In genomic region chr15:67542462-67543347, GRCh38 we compare ENCODE assay signal across 1 cellular context.
TF ChIP-seq lines count a peak whose summit lies in the region.

TSS of gene MAP2K5 (plus strand) at chr15:67542703. CDS start at chr15:67543336, 633 bp downstream.

TF ChIP-seq in HepG2, 621 proteins besides CTCF, POLR2A, EP300 and RAD21 (continued from another document and continues in another):
- TF ChIP-seq YEATS2 (CRISPR knock-in tag; IDR thresholded peaks at IDR 0.05; ENCODE audit: borderline replicate concordance) (no peak), GATAD2A (CRISPR knock-in tag; IDR thresholded peaks at IDR 0.05) (0 out of 2 replicates have a peak, but pooled peaks have one; percentile 7), ZNF891 (CRISPR knock-in tag; IDR thresholded peaks at IDR 0.05) (no peak), ZNF703 (CRISPR knock-in tag; IDR thresholded peaks at IDR 0.05; ENCODE audit: borderline replicate concordance) (no peak), ARNTL (CRISPR knock-in tag; IDR thresholded peaks at IDR 0.05) (no peak), HNRNPH1 (optimal IDR thresholded peaks at IDR 0.05; ENCODE audit: low read depth, low read length) (no peak), NFIC (IDR thresholded peaks at IDR 0.05; ENCODE audit: low read length) (no peak), KLF16 (CRISPR knock-in tag; IDR thresholded peaks at IDR 0.05) (no peak), ZSCAN21 (CRISPR knock-in tag; IDR thresholded peaks at IDR 0.05; ENCODE audit: borderline replicate concordance) (no peak; the same call in 1 of the 2 replicates), FOXP4 (CRISPR knock-in tag; IDR thresholded peaks at IDR 0.05) (0 out of 2 replicates have a peak, but pooled peaks have one; percentile 31), NFATC3 (CRISPR knock-in tag; IDR thresholded peaks at IDR 0.05) (no peak), TP53 (CRISPR knock-in tag; conservative IDR thresholded peaks at IDR 0.05) (no peak), ZBTB2 (CRISPR knock-in tag; IDR thresholded peaks at IDR 0.05; ENCODE audit: low read depth) (peak; percentile 46; the same call in 1 of the 2 replicates), ZBTB44 (CRISPR knock-in tag; IDR thresholded peaks at IDR 0.05) (no peak), KLF12 (CRISPR knock-in tag; IDR thresholded peaks at IDR 0.05; ENCODE audit: borderline replicate concordance) (no peak), ZFP90 (CRISPR knock-in tag; IDR thresholded peaks at IDR 0.05; ENCODE audit: borderline replicate concordance) (no peak), ZNF768 (CRISPR knock-in tag; IDR thresholded peaks at IDR 0.05) (peak; percentile 26; the same call in 1 of the 2 replicates), NR2C2 (CRISPR knock-in tag; IDR thresholded peaks at IDR 0.05; ENCODE audit: borderline replicate concordance) (peak; percentile 99), DDIT3 (CRISPR knock-in tag; IDR thresholded peaks at IDR 0.05) (no peak), ZNF562 (CRISPR knock-in tag; IDR thresholded peaks at IDR 0.05; ENCODE audit: borderline replicate concordance) (no peak), ELK4 (CRISPR knock-in tag; IDR thresholded peaks at IDR 0.05; ENCODE audit: borderline replicate concordance) (no peak), ZSCAN5A (CRISPR knock-in tag; IDR thresholded peaks at IDR 0.05; ENCODE audit: borderline replicate concordance) (no peak), PHF5A (CRISPR knock-in tag; IDR thresholded peaks at IDR 0.05; ENCODE audit: low read depth, unreplicated experiment) (no peak), ZNF776 (CRISPR knock-in tag; IDR thresholded peaks at IDR 0.05) (peak; percentile 50; the same call in 1 of the 2 replicates), ZNF143 (CRISPR knock-in tag; IDR thresholded peaks at IDR 0.05) (no peak), SIX1 (CRISPR knock-in tag; IDR thresholded peaks at IDR 0.05; ENCODE audit: borderline replicate concordance) (no peak), ZNF564 (CRISPR knock-in tag; IDR thresholded peaks at IDR 0.05) (0 out of 2 replicates have a peak, but pooled peaks have one; percentile 22), MED13 (CRISPR knock-in tag; IDR thresholded peaks at IDR 0.05) (no peak), ZNF552 (CRISPR knock-in tag; IDR thresholded peaks at IDR 0.05; ENCODE audit: borderline replicate concordance) (no peak), ZNF138 (CRISPR knock-in tag; IDR thresholded peaks at IDR 0.05; ENCODE audit: low read depth) (no peak), ZNF549 (CRISPR knock-in tag; IDR thresholded peaks at IDR 0.05) (no peak), TOE1 (CRISPR knock-in tag; IDR thresholded peaks at IDR 0.05) (no peak), MBNL3 (CRISPR knock-in tag; conservative IDR thresholded peaks at IDR 0.05) (no peak), AGO2 (optimal IDR thresholded peaks at IDR 0.05; ENCODE audit: low read depth, low read length) (peak; percentile 59), ZNF589 (CRISPR knock-in tag; conservative IDR thresholded peaks at IDR 0.05) (no peak), ZNF839 (CRISPR knock-in tag; IDR thresholded peaks at IDR 0.05; ENCODE audit: borderline replicate concordance) (no peak), DPF2 (CRISPR knock-in tag; IDR thresholded peaks at IDR 0.05; ENCODE audit: borderline replicate concordance, low read depth) (no peak), E2F5 (CRISPR knock-in tag; conservative IDR thresholded peaks at IDR 0.05) (no peak), PAF1 (CRISPR knock-in tag; IDR thresholded peaks at IDR 0.05) (no peak), MZF1 (CRISPR knock-in tag; IDR thresholded peaks at IDR 0.05; ENCODE audit: borderline replicate concordance) (no peak), ZBTB4 (CRISPR knock-in tag; IDR thresholded peaks at IDR 0.05; ENCODE audit: borderline replicate concordance) (peak; percentile 16; the same call in 1 of the 2 replicates), TAF15 (IDR thresholded peaks at IDR 0.05; ENCODE audit: low read depth, low read length, poor library complexity, severe bottlenecking) (no peak), SUZ12 (IDR thresholded peaks at IDR 0.05; ENCODE audit: low read depth, low read length) (no peak), HNRNPLL (IDR thresholded peaks at IDR 0.05; ENCODE audit: low read depth, low read length, poor library complexity, severe bottlenecking) (peak; percentile 79), POLR2G (IDR thresholded peaks at IDR 0.05; ENCODE audit: low read depth, low read length) (peak; percentile 89), ZZZ3 (CRISPR knock-in tag; IDR thresholded peaks at IDR 0.05; ENCODE audit: borderline replicate concordance) (no peak), RARG (CRISPR knock-in tag; IDR thresholded peaks at IDR 0.05; ENCODE audit: low read depth) (no peak), ZMYM4 (CRISPR knock-in tag; IDR thresholded peaks at IDR 0.05) (peak; percentile 56; the same call in 1 of the 2 replicates), ZNF569 (CRISPR knock-in tag; IDR thresholded peaks at IDR 0.05; ENCODE audit: borderline replicate concordance) (no peak), GLI4 (CRISPR knock-in tag; IDR thresholded peaks at IDR 0.05; ENCODE audit: borderline replicate concordance) (no peak), SRSF4 (IDR thresholded peaks at IDR 0.05; ENCODE audit: low read depth, low read length, poor library complexity, severe bottlenecking) (no peak), NFIB (CRISPR knock-in tag; IDR thresholded peaks at IDR 0.05; ENCODE audit: borderline replicate concordance) (no peak), HNF4G (IDR thresholded peaks at IDR 0.05; ENCODE audit: borderline replicate concordance, low read depth, low read length) (no peak), HNF4G (CRISPR knock-in tag; IDR thresholded peaks at IDR 0.05; ENCODE audit: borderline replicate concordance, low read depth) (0 out of 2 replicates have a peak, but pooled peaks have one; percentile 47), HMG20B (CRISPR knock-in tag; conservative IDR thresholded peaks at IDR 0.05) (no peak)
